1 cellular context compared by ENCODE assay signal in the genomic region with DNA sequence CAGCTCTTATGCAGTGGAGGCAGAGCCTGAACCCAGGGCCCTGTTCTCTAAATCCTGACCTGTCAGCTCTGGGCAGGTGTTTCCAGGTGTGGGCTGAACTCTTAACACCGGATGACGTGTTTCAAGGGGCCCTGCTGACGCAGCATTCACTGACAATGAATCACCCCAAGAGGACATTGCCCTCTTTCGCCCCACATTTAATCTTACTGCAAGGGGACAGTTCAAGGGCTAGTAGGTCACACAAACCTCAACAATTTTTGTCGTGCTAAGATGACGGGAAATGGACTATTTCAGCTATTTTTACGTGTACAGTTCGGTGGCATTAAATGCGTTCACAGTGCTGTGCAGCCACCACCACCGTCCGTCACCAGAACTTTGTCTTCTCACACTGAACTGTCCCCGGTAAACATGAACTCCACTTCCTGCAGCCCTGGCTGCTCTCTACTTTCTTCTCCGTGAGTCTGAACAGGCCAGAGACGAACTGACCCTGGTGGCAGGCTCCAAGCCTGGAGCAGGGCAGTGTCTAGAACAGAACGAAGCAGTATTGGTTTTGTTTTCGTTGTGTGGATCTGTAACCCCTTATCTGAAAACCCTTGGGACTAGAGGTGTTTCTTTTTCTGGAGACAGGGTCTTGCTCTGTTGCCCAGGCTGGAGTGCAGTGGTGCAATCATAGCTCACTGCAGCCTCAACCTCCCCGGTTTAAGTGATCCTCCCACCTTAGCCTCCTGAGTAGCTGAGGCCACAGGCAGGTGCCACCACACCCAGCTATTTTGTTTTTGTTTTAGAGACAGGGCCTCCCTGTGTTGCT.
TF ChIP-seq lines count a peak whose summit lies in the region.

No MANE protein-coding gene starts in this region.

TF ChIP-seq in liver, 16 proteins besides CTCF, POLR2A, EP300 and RAD21 (continued from another document):
- TF ChIP-seq, protein P1, sequence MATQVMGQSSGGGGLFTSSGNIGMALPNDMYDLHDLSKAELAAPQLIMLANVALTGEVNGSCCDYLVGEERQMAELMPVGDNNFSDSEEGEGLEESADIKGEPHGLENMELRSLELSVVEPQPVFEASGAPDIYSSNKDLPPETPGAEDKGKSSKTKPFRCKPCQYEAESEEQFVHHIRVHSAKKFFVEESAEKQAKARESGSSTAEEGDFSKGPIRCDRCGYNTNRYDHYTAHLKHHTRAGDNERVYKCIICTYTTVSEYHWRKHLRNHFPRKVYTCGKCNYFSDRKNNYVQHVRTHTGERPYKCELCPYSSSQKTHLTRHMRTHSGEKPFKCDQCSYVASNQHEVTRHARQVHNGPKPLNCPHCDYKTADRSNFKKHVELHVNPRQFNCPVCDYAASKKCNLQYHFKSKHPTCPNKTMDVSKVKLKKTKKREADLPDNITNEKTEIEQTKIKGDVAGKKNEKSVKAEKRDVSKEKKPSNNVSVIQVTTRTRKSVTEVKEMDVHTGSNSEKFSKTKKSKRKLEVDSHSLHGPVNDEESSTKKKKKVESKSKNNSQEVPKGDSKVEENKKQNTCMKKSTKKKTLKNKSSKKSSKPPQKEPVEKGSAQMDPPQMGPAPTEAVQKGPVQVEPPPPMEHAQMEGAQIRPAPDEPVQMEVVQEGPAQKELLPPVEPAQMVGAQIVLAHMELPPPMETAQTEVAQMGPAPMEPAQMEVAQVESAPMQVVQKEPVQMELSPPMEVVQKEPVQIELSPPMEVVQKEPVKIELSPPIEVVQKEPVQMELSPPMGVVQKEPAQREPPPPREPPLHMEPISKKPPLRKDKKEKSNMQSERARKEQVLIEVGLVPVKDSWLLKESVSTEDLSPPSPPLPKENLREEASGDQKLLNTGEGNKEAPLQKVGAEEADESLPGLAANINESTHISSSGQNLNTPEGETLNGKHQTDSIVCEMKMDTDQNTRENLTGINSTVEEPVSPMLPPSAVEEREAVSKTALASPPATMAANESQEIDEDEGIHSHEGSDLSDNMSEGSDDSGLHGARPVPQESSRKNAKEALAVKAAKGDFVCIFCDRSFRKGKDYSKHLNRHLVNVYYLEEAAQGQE (IDR thresholded peaks at IDR 0.05), result peak; percentile 56
- TF ChIP-seq YY1 (IDR thresholded peaks at IDR 0.05) (peak; percentile 55), HNF4A (conservative IDR thresholded peaks at IDR 0.05) (peak; percentile 52 to 69), NR2F2 (IDR thresholded peaks at IDR 0.05) (peak; percentile 70), FOXA1 (IDR thresholded peaks at IDR 0.05) (no peak), EGR1 (IDR thresholded peaks at IDR 0.05; ENCODE audit: low read depth in 2 of 2) (no peak)
- TF ChIP-seq, protein P2, sequence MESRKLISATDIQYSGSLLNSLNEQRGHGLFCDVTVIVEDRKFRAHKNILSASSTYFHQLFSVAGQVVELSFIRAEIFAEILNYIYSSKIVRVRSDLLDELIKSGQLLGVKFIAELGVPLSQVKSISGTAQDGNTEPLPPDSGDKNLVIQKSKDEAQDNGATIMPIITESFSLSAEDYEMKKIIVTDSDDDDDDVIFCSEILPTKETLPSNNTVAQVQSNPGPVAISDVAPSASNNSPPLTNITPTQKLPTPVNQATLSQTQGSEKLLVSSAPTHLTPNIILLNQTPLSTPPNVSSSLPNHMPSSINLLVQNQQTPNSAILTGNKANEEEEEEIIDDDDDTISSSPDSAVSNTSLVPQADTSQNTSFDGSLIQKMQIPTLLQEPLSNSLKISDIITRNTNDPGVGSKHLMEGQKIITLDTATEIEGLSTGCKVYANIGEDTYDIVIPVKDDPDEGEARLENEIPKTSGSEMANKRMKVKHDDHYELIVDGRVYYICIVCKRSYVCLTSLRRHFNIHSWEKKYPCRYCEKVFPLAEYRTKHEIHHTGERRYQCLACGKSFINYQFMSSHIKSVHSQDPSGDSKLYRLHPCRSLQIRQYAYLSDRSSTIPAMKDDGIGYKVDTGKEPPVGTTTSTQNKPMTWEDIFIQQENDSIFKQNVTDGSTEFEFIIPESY (IDR thresholded peaks at IDR 0.05), result no peak
- TF ChIP-seq, protein P3, sequence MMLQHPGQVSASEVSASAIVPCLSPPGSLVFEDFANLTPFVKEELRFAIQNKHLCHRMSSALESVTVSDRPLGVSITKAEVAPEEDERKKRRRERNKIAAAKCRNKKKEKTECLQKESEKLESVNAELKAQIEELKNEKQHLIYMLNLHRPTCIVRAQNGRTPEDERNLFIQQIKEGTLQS (IDR thresholded peaks at IDR 0.05), result no peak
